In the genomic region with DNA sequence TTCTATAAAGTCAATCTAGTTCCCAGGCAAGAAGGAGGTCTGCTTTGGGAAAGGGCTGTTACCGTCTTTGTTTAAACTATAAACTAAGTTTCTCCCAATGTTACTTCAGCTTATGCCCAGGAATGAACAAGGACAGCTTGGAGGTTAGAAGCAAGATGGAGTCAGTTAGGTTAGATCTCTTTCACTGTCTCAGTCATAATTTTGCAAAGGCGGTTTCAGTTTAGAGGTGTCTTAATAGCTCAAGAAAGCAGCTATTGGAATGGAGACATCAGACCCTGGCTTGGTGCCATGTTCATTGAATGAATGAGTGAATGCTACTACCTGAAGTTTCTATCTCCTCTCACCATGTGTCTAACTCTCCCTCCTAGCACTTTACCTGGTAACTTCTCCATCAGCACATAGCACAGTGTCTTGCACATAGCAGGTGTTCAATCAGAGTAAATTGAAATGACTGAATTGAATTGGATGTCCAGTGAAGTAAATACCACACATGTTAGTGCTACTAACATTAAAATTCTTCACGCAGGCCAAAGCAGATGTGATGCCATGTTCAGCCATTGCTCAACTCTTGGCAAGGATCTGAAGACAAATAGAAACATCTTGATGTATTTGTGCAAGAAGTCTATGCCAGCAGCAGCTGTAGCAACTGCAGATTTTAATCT, we compare ENCODE assay signal across 16 cellular contexts. TPM values are rescaled to one million over a fixed set of nuclear protein-coding genes. Genes with fewer than 3 reads are reported as not detected.
DNase-seq lines count a peak whose midpoint lies in the region; ATAC-seq and TF ChIP-seq lines count a peak whose summit lies in the region.
"Had no signal": no experiment of that assay in that cellular context is flagged by ENCODE, and none has a peak within 500 bp of the region (broad histone marks: within the 10 kb centered on the region; RNA-seq: fewer than 3 reads in every experiment).

No MANE protein-coding gene starts in this region.

- H3K9me3 Mint-ChIP-seq in CD8-positive, alpha-beta memory T cell = no peaks in the 10 kb centered on the region
- H3K9me3 Mint-ChIP-seq: activated naive CD8-positive, alpha-beta T cell treated with anti-CD3 and anti-CD28 coated beads for 36 hours; natural killer cell; stimulated activated naive CD8-positive, alpha-beta T cell treated with anti-CD3 and anti-CD28 coated beads, Interleukin-15, amount 100 ng/mL, for 72 hours had no signal

- CTCF ChIA-PET in CD8-positive, alpha-beta memory T cell (lab: Charles Lee) = interaction anchor here (1.3 to 1.5 kb wide), 2 partner anchors 11 to 23 kb away, joined by 3 to 5 read pairs; no protein-coding TSS in a partner anchor

- H3K27me3 ChIP-seq in CD8-positive, alpha-beta memory T cell (ENCODE audit: insufficient read depth, low read length, poor library complexity, severe bottlenecking) = no peaks in the 10 kb centered on the region

- ATAC-seq in sciatic nerve = peak; percentile 87
- no peak for ATAC-seq in HG03432 (IDR thresholded peaks at IDR 0.05; ENCODE audit: unreplicated experiment)
- ATAC-seq: natural killer cell; stimulated activated naive CD8-positive, alpha-beta T cell treated with anti-CD3 and anti-CD28 coated beads, Interleukin-15, amount 100 ng/mL, for 72 hours had no signal

- no peak overlapping the region for H3K27ac Mint-ChIP-seq in CD8-positive, alpha-beta memory T cell
- H3K27ac Mint-ChIP-seq: activated naive CD8-positive, alpha-beta T cell treated with anti-CD3 and anti-CD28 coated beads for 36 hours; natural killer cell had no signal

- no peak overlapping the region for H3K4me3 Mint-ChIP-seq in CD8-positive, alpha-beta memory T cell
- H3K4me3 Mint-ChIP-seq: activated naive CD8-positive, alpha-beta T cell treated with anti-CD3 and anti-CD28 coated beads for 36 hours; natural killer cell; stimulated activated naive CD8-positive, alpha-beta T cell treated with anti-CD3 and anti-CD28 coated beads, Interleukin-15, amount 100 ng/mL, for 72 hours had no signal

- H3K4me3 ChIP-seq in LNCaP clone FGC (ENCODE audit: low read depth, low read length) = no peak overlapping the region
- H3K4me3 ChIP-seq in epithelial cell of esophagus (ENCODE audit: low read length) = no peak overlapping the region
- H3K4me3 ChIP-seq in CD8-positive, alpha-beta memory T cell (ENCODE audit: low read length) = no peak overlapping the region

- no peaks in the 10 kb centered on the region for H3K9me3 ChIP-seq in CD8-positive, alpha-beta memory T cell (ENCODE audit: low read length)

- H3K4me1 Mint-ChIP-seq in CD8-positive, alpha-beta memory T cell = no peaks in the 10 kb centered on the region
- H3K4me1 Mint-ChIP-seq: natural killer cell had no signal

- DNase-seq in CD1c-positive myeloid dendritic cell (ENCODE audit: extremely low spot score) (peak; percentile 35), LNCaP clone FGC (ENCODE audit: low read depth) (peak; percentile 60), epithelial cell of esophagus (ENCODE audit: low read depth) (peak; percentile 68), sciatic nerve (ENCODE audit: low spot score) (no peak)
- no peak for DNase-seq in stimulated activated CD4-positive, alpha-beta T cell treated with anti-CD3 and anti-CD28 coated beads, Interleukin-12 subunit alpha, Interleukin-12 subunit beta, amount 100 ng/mL, for 4 hours
- DNase-seq in activated CD8-positive, alpha-beta memory T cell treated with anti-CD3 and anti-CD28 coated beads, Interleukin-2, amount 50 U/mL, for 48 hours = no peak
- no peak for DNase-seq in CD8-positive, alpha-beta memory T cell
- DNase-seq: activated CD4-positive, alpha-beta T cell treated with anti-CD3 and anti-CD28 coated beads, Interleukin-2, amount 50 U/mL, for 1 hour; activated naive CD8-positive, alpha-beta T cell treated with anti-CD3 and anti-CD28 coated beads for 36 hours; DMS153; effector memory CD4-positive, alpha-beta T cell; natural killer cell; NCI-H345; stimulated activated naive CD8-positive, alpha-beta T cell treated with anti-CD3 and anti-CD28 coated beads, Interleukin-15, amount 100 ng/mL, for 72 hours had no signal

- no peaks in the 10 kb centered on the region for H3K4me1 ChIP-seq in CD8-positive, alpha-beta memory T cell (ENCODE audit: insufficient read depth, low read length)

- H3K36me3 Mint-ChIP-seq in CD8-positive, alpha-beta memory T cell = no peaks in the 10 kb centered on the region
- H3K36me3 Mint-ChIP-seq: activated naive CD8-positive, alpha-beta T cell treated with anti-CD3 and anti-CD28 coated beads for 36 hours; natural killer cell had no signal

- H3K36me3 ChIP-seq in CD8-positive, alpha-beta memory T cell (ENCODE audit: insufficient read depth, low read length) = no peaks in the 10 kb centered on the region

- H3K27ac ChIP-seq in CD8-positive, alpha-beta memory T cell (ENCODE audit: low read depth, low read length) = no peak overlapping the region
- H3K27ac ChIP-seq: KMS-11 had no signal

- no peak for TF ChIP-seq CTCF in LNCaP clone FGC (IDR thresholded peaks at IDR 0.05; ENCODE audit: control insufficient read depth, extremely low read depth, insufficient read depth)
- TF ChIP-seq CTCF in epithelial cell of esophagus (IDR thresholded peaks at IDR 0.05; ENCODE audit: insufficient read depth, low read depth, low read length, missing control alignments) = no peak

- intact Hi-C loops in sciatic nerve (cut with DNase I) = no loop called here

- POLR2A ChIA-PET in CD8-positive, alpha-beta memory T cell (lab: Charles Lee) = no interaction called here

- H3K27me3 Mint-ChIP-seq in CD8-positive, alpha-beta memory T cell = peaks cover 10 to 29% of the 10 kb centered on the region in 2 donors

RNA-seq across cellular contexts. Expression of a gene that starts 28.2 kb away (rescaled TPM):
- total RNA-seq in sciatic nerve = 105 TPM
- under 1 TPM in 1 of 2 experiments, not detected in 1; 0.24 TPM for total RNA-seq in CD8-positive, alpha-beta memory T cell
- not detected for polyA plus RNA-seq in CD8-positive, alpha-beta memory T cell
- total RNA-seq: activated naive CD8-positive, alpha-beta T cell treated with anti-CD3 and anti-CD28 coated beads for 36 hours had no signal

Comparison
In these comparisons a context has a peak if more than half of its experiments do, and no peak if none do; other contexts are left out.
1. DNase-seq: peak in CD1c-positive myeloid dendritic cell (single experiment), LNCaP clone FGC (single experiment) and epithelial cell of esophagus (single experiment); none in sciatic nerve (single experiment), stimulated activated CD4-positive, alpha-beta T cell treated with anti-CD3 and anti-CD28 coated beads, Interleukin-12 subunit alpha, Interleukin-12 subunit beta, amount 100 ng/mL, for 4 hours (single experiment), activated CD8-positive, alpha-beta memory T cell treated with anti-CD3 and anti-CD28 coated beads, Interleukin-2, amount 50 U/mL, for 48 hours (single experiment) and CD8-positive, alpha-beta memory T cell (0 of 5).
2. RNA of a gene that starts 28.2 kb away (total RNA-seq): 105 TPM in sciatic nerve (single experiment); 0.24 TPM in CD8-positive, alpha-beta memory T cell; every median in the first group is over 10 times any median in the second.